In genomic region chr16:85579883-85580607, GRCh38 we compare ENCODE assay signal across 17 cellular contexts. TPM values are rescaled to one million over a fixed set of nuclear protein-coding genes. Genes with fewer than 3 reads are reported as not detected.
A peak's percentile ranks its signal among the peaks of the same experiment; 100 is the strongest.
DNase-seq lines count a peak whose midpoint lies in the region; ATAC-seq, FAIRE-seq and TF ChIP-seq lines count a peak whose summit lies in the region.
"Had no signal": no experiment of that assay in that cellular context is flagged by ENCODE, and none has a peak within 500 bp of the region (broad histone marks: within the 10 kb centered on the region; RNA-seq: fewer than 3 reads in every experiment).

No MANE protein-coding gene starts in this region.

- no peak overlapping the region for H2BK12ac ChIP-seq in H9 (ENCODE audit: insufficient read length, low read depth, low read length)

- DNase-seq in H9 = no peak
- no peak for DNase-seq in astrocyte (ENCODE audit: low read depth)
- DNase-seq in sigmoid colon = no peak
- no peak for DNase-seq in Kasumi-1 (lab: John Stamatoyannopoulos, UW)
- DNase-seq in stimulated activated naive B cell treated with anti-CD40 and anti-IgM and Interleukin-4, amounts not matched to agents 10 μg/mL and 1 μg/mL and 100 μg/mL, for 72 hours = no peak
- DNase-seq: activated CD4-positive, alpha-beta T cell treated with anti-CD3 and anti-CD28 coated beads for 1 hour; activated T-cell treated with anti-CD3 and anti-CD28 coated beads for 4 hours; adrenal gland; DND-41; MM.1S; NCI-H774 had no signal

- no peak overlapping the region for H2AK5ac ChIP-seq in H9 (ENCODE audit: insufficient read length, low read length)

- no peak overlapping the region for H2BK120ac ChIP-seq in H9 (ENCODE audit: low read depth, low read length, poor library complexity, severe bottlenecking)

- H3K9me3 Mint-ChIP-seq in H9 = peaks cover 0 to 2% of the 10 kb centered on the region in 2 experiments; a peak in 2 of 5 replicates
- H3K9me3 Mint-ChIP-seq in astrocyte (ENCODE audit: unreplicated experiment) = peaks cover 3% of the 10 kb centered on the region
- H3K9me3 Mint-ChIP-seq in stimulated activated naive B cell treated with anti-CD40 and anti-IgM and Interleukin-4, amounts not matched to agents 10 μg/mL and 1 μg/mL and 100 μg/mL, for 72 hours = no peaks in the 10 kb centered on the region
- H3K9me3 Mint-ChIP-seq: T-helper 1 cell treated with Interleukin-12 subunit alpha and Interleukin-12 subunit beta and Interleukin-4 antibody, amounts not matched to agents 30 μg/mL and 1 μg/mL, for 36 hours had no signal

- no peak for TF ChIP-seq EP300 in sigmoid colon (IDR thresholded peaks at IDR 0.05)

- H3K18ac ChIP-seq in H9 (ENCODE audit: insufficient read length, low read depth, low read length) = peak overlapping the region; percentile 1

- no peaks in the 10 kb centered on the region for H3K23me2 ChIP-seq in H9 (ENCODE audit: insufficient read length, low read depth, low read length, poor library complexity, severe bottlenecking)

- H3K27me3 ChIP-seq in H9 (ENCODE audit: insufficient read depth, low read length) = no peaks in the 10 kb centered on the region; the same call in 1 of the 2 replicates
- H3K27me3 ChIP-seq in astrocyte (ENCODE audit: insufficient read depth, low read length) = no peaks in the 10 kb centered on the region
- H3K27me3 ChIP-seq in iPS-20b (ENCODE audit: insufficient read depth, low read length) = peaks cover 95% of the 10 kb centered on the region
- no peaks in the 10 kb centered on the region for H3K27me3 ChIP-seq in sigmoid colon
- H3K27me3 ChIP-seq: adrenal gland had no signal

- peak overlapping the region; percentile 19 to 93 (median 78); a peak in 6 of 7 replicates for H3K27ac Mint-ChIP-seq in H9
- H3K27ac Mint-ChIP-seq in astrocyte (ENCODE audit: unreplicated experiment) = peak overlapping the region; percentile 20
- no peak overlapping the region for H3K27ac Mint-ChIP-seq in stimulated activated naive B cell treated with anti-CD40 and anti-IgM and Interleukin-4, amounts not matched to agents 10 μg/mL and 1 μg/mL and 100 μg/mL, for 72 hours
- H3K27ac Mint-ChIP-seq: T-helper 1 cell treated with Interleukin-12 subunit alpha and Interleukin-12 subunit beta and Interleukin-4 antibody, amounts not matched to agents 30 μg/mL and 1 μg/mL, for 36 hours had no signal

- H4K20me1 ChIP-seq in H9 (ENCODE audit: control insufficient read depth, insufficient read depth, insufficient read length) (no peaks in the 10 kb centered on the region), astrocyte (ENCODE audit: insufficient read depth, low read length) (peaks cover 88% of the 10 kb centered on the region)

- peak overlapping the region; percentile 49 to 62 for H3K4me3 Mint-ChIP-seq in H9
- H3K4me3 Mint-ChIP-seq in astrocyte (ENCODE audit: unreplicated experiment) = no peak overlapping the region
- no peak overlapping the region for H3K4me3 Mint-ChIP-seq in stimulated activated naive B cell treated with anti-CD40 and anti-IgM and Interleukin-4, amounts not matched to agents 10 μg/mL and 1 μg/mL and 100 μg/mL, for 72 hours
- H3K4me3 Mint-ChIP-seq: T-helper 1 cell treated with Interleukin-12 subunit alpha and Interleukin-12 subunit beta and Interleukin-4 antibody, amounts not matched to agents 30 μg/mL and 1 μg/mL, for 36 hours had no signal

- H3K56ac ChIP-seq in H9 (ENCODE audit: insufficient read length, low read depth, low read length) = no peak overlapping the region

- WGBS in H9 (ENCODE audit: extremely low coverage, insufficient read length, low lambda C conversion rate) = no CpG with 5 or more reads among the region's 11 CpGs
- WGBS in sigmoid colon, 2 donors = 80 to 86% methylated on average over 11 of the region's 11 CpGs

- TF ChIP-seq CTCF in H9 (conservative IDR thresholded peaks at IDR 0.05) = no peak
- TF ChIP-seq CTCF in astrocyte (IDR thresholded peaks at IDR 0.05; ENCODE audit: insufficient read depth, low read depth, low read length) = no peak
- TF ChIP-seq CTCF in sigmoid colon (IDR thresholded peaks at IDR 0.05) = no peak

- H3K79me1 ChIP-seq in H9 (ENCODE audit: insufficient read depth, low read depth, low read length, poor library complexity, severe bottlenecking) = no peaks in the 10 kb centered on the region

- no peak overlapping the region for H4K5ac ChIP-seq in H9 (ENCODE audit: insufficient read length, low read depth, low read length)

- H3K9ac ChIP-seq in H9 (ENCODE audit: extremely low read depth, insufficient read length, low read length) = no peak overlapping the region
- H3K9ac ChIP-seq in astrocyte (ENCODE audit: low read length) = no peak overlapping the region
- peak overlapping the region; percentile 68; the same call in 1 of the 2 replicates for H3K9ac ChIP-seq in iPS-20b (ENCODE audit: low read depth, low read length)

- no peak overlapping the region for H2BK5ac ChIP-seq in H9 (ENCODE audit: insufficient read length, low read length)

- TF ChIP-seq POLR2A in sigmoid colon (IDR thresholded peaks at IDR 0.05) = no peak

- intact Hi-C loops in sigmoid colon (cut with DNase I) = no loop called here

- H3K27ac ChIP-seq in H9 (ENCODE audit: insufficient read length, low read depth, low read length) = no peak overlapping the region
- H3K27ac ChIP-seq in astrocyte (ENCODE audit: low read depth, low read length) = no peak overlapping the region
- H3K27ac ChIP-seq in iPS-20b (ENCODE audit: low read length) = no peak overlapping the region
- H3K27ac ChIP-seq in sigmoid colon = peak overlapping the region; percentile 9 to 72 (median 68)
- H3K27ac ChIP-seq: RWPE1 had no signal

- peaks cover 5 to 6% (median 6%) of the 10 kb centered on the region in 3 experiments; a peak in 6 of 7 replicates for H3K36me3 Mint-ChIP-seq in H9 (ENCODE audit: insufficient read depth in 1 of 3, low read depth in 3 of 3)
- H3K36me3 Mint-ChIP-seq in astrocyte (ENCODE audit: low read depth, unreplicated experiment) = no peaks in the 10 kb centered on the region
- peaks cover 3 to 17% of the 10 kb centered on the region in 2 donors for H3K36me3 Mint-ChIP-seq in stimulated activated naive B cell treated with anti-CD40 and anti-IgM and Interleukin-4, amounts not matched to agents 10 μg/mL and 1 μg/mL and 100 μg/mL, for 72 hours

- H3K4me1 ChIP-seq in H9 (ENCODE audit: insufficient read depth, low read length) (peaks cover 22% of the 10 kb centered on the region), astrocyte (ENCODE audit: insufficient read depth, low read length) (peaks cover 25% of the 10 kb centered on the region), iPS-20b (ENCODE audit: insufficient read depth, low read length) (peaks cover 83% of the 10 kb centered on the region), sigmoid colon (peaks cover 0 to 100% (median 94%) of the 10 kb centered on the region in 4 donors)

- H4K91ac ChIP-seq in H9 (ENCODE audit: insufficient read length, low read depth, low read length) = no peak overlapping the region

- no peak overlapping the region for H3T11ph ChIP-seq in H9 (ENCODE audit: low read length)

- no peak overlapping the region for H3K4me3 ChIP-seq in astrocyte (ENCODE audit: insufficient read depth, low read depth, low read length)
- H3K4me3 ChIP-seq in iPS-20b (ENCODE audit: low read length) = peak overlapping the region; percentile 53; the same call in 1 of the 2 replicates
- no peak overlapping the region for H3K4me3 ChIP-seq in sigmoid colon
- H3K4me3 ChIP-seq: adrenal gland had no signal

- H3K36me3 ChIP-seq in astrocyte (ENCODE audit: insufficient read depth, low read length) = no peaks in the 10 kb centered on the region
- H3K36me3 ChIP-seq in iPS-20b (ENCODE audit: insufficient read depth, low read depth, low read length) = no peaks in the 10 kb centered on the region
- H3K36me3 ChIP-seq in sigmoid colon = no peaks in the 10 kb centered on the region
- H3K36me3 ChIP-seq: adrenal gland had no signal

- ATAC-seq in HG03378 (IDR thresholded peaks at IDR 0.05; ENCODE audit: unreplicated experiment) = no peak
- no peak for ATAC-seq in stimulated activated naive B cell treated with anti-CD40 and anti-IgM and Interleukin-4, amounts not matched to agents 10 μg/mL and 1 μg/mL and 100 μg/mL, for 72 hours (replicated peaks)
- no peak for ATAC-seq in GM19035 (IDR thresholded peaks at IDR 0.05; ENCODE audit: unreplicated experiment)
- ATAC-seq: esophagus mucosa had no signal

- peak overlapping the region; percentile 31 for H3K4me2 ChIP-seq in H9 (ENCODE audit: insufficient read depth, insufficient read length, low read length)
- H3K4me2 ChIP-seq in astrocyte (ENCODE audit: low read length) = peak overlapping the region; percentile 6

- no peak overlapping the region for H4K8ac ChIP-seq in H9 (replicated peaks; ENCODE audit: insufficient read length, low read depth, low read length)

- no peak overlapping the region for H3K23ac ChIP-seq in H9 (ENCODE audit: insufficient read length, low read depth, low read length)

- H3K9me3 ChIP-seq in H9 (ENCODE audit: control insufficient read depth, low read depth, low read length) (no peaks in the 10 kb centered on the region), astrocyte (ENCODE audit: insufficient read depth, low read depth, low read length) (no peaks in the 10 kb centered on the region), iPS-20b (ENCODE audit: insufficient read depth, low read depth, low read length) (no peaks in the 10 kb centered on the region), sigmoid colon (no peaks in the 10 kb centered on the region)
- H3K9me3 ChIP-seq: adrenal gland had no signal

- H2AFZ ChIP-seq in H9 (ENCODE audit: low read length) (no peak overlapping the region), astrocyte (ENCODE audit: low read depth, low read length) (no peak overlapping the region)

- peak overlapping the region; percentile 32; the same call in 1 of the 2 replicates for H3K14ac ChIP-seq in H9 (ENCODE audit: insufficient read depth, low read length)

- H3K27me3 Mint-ChIP-seq in H9 (ENCODE audit: low read depth) (peaks cover 43% of the 10 kb centered on the region), astrocyte (ENCODE audit: low read depth, unreplicated experiment) (peaks cover 8% of the 10 kb centered on the region)
- no peaks in the 10 kb centered on the region for H3K27me3 Mint-ChIP-seq in stimulated activated naive B cell treated with anti-CD40 and anti-IgM and Interleukin-4, amounts not matched to agents 10 μg/mL and 1 μg/mL and 100 μg/mL, for 72 hours

- H2BK20ac ChIP-seq in H9 (ENCODE audit: low read depth, low read length, poor library complexity, severe bottlenecking) = no peak overlapping the region

- H3K79me2 ChIP-seq in H9 (ENCODE audit: insufficient read depth, low read length) = peaks cover 2% of the 10 kb centered on the region; the same call in 1 of the 2 replicates
- peaks cover 51% of the 10 kb centered on the region for H3K79me2 ChIP-seq in astrocyte (ENCODE audit: insufficient read depth, low read length)

- H2BK15ac ChIP-seq in H9 (ENCODE audit: low read depth, low read length) = no peak overlapping the region

- H3K4ac ChIP-seq in H9 (ENCODE audit: low read depth, low read length) = no peak overlapping the region

- no peak for FAIRE-seq in astrocyte (lab: Jason Lieb, UNC)

- H3K4me1 Mint-ChIP-seq in H9 (peaks cover 93 to 98% of the 10 kb centered on the region in 2 experiments), astrocyte (ENCODE audit: low read depth, unreplicated experiment) (peaks cover 27% of the 10 kb centered on the region)
- H3K4me1 Mint-ChIP-seq in stimulated activated naive B cell treated with anti-CD40 and anti-IgM and Interleukin-4, amounts not matched to agents 10 μg/mL and 1 μg/mL and 100 μg/mL, for 72 hours = peaks cover 45 to 87% of the 10 kb centered on the region in 2 donors

RNA-seq across cellular contexts. Expression of gene GSE1, which starts 33.1 kb away (rescaled TPM):
- total RNA-seq in H9 (2021) (123 and 125 TPM in 2 replicates), astrocyte (30.1 and 35.0 TPM in 2 replicates), sigmoid colon (10 to 100 TPM; 30.8 to 76.7 (median 47.3) TPM)
- 10 to 100 TPM; 12.0 to 49.5 (median 19.4) TPM for polyA plus RNA-seq in sigmoid colon

Comparison
In these comparisons a context has a peak if more than half of its experiments do, and no peak if none do; other contexts are left out.
1. H3K27ac ChIP-seq: peak in sigmoid colon (4 of 4); none in H9 (single experiment), astrocyte (single experiment) and iPS-20b (single experiment).
2. H3K4me3 Mint-ChIP-seq: peak in H9 (2 of 2); none in astrocyte (single experiment) and stimulated activated naive B cell treated with anti-CD40 and anti-IgM and Interleukin-4, amounts not matched to agents 10 μg/mL and 1 μg/mL and 100 μg/mL, for 72 hours (0 of 2).